ENCODE assay signal across 8 cellular contexts in the genomic region with DNA sequence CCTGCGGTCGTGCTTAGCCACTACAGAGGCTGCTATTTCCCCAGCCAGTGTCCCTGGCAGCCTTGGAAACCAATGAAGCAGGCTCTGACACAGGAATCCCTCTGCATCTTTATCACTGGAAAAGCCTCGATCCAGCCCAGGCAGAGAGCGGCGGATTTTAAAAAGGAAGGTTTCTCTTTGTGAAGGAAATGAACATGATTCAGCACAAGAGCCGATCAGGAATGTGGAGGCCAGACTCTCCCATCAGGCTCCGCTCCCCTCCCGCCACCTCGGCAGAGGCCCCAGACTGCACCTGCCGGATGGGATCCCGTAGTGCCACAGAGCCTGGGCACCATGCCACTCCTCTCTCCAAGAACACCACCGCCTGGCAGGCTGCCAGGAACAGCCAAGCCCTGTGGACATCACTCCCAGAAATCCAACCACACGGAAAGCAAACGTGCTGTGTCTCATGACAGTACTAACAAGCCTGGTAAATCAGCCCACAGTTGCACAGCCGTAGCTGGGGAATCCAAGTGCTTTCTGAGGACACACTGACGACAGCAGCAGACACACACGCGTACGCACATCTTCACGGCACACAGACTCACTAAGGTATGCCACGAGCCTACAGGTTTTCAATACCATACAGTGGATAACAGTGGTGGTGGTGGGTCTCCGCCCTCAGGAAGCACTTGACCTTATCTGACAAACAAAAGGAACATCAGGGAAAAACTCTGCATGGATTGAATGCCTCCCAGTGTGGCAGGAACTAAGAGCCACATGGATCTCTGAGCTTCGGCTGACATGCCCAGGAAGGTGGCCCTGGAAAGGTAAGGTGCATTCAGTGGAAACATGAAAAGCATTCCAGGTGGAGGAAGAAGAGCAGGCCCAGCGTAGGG. TPM values are rescaled to one million over a fixed set of nuclear protein-coding genes. Genes with fewer than 3 reads are reported as not detected.
DNase-seq lines count a peak whose midpoint lies in the region; ATAC-seq, FAIRE-seq and TF ChIP-seq lines count a peak whose summit lies in the region.

No MANE protein-coding gene starts in this region.

- no peaks in the 10 kb centered on the region for H3K36me3 ChIP-seq in BJ (ENCODE audit: control insufficient read depth, insufficient read depth, low read length)
- no peaks in the 10 kb centered on the region for H3K36me3 ChIP-seq in bronchial epithelial cell (ENCODE audit: control insufficient read depth, insufficient read depth, low read length)
- no peaks in the 10 kb centered on the region for H3K36me3 ChIP-seq in kidney (ENCODE audit: control insufficient read depth in 1 of 2, insufficient read depth in 2 of 2, low read length in 2 of 2)
- no peaks in the 10 kb centered on the region for H3K36me3 ChIP-seq in stomach

- TF ChIP-seq CTCF in BJ (IDR thresholded peaks at IDR 0.05; ENCODE audit: insufficient read depth, low read depth, low read length) (0 out of 2 replicates have a peak, but pooled peaks have one; percentile 23), bronchial epithelial cell (IDR thresholded peaks at IDR 0.05; ENCODE audit: insufficient read depth, low read length, severe bottlenecking) (no peak), kidney (IDR thresholded peaks at IDR 0.05; ENCODE audit: borderline replicate concordance, extremely low read depth, insufficient read depth) (no peak), stomach (IDR thresholded peaks at IDR 0.05) (no peak)

- TF ChIP-seq EP300 in stomach (IDR thresholded peaks at IDR 0.05), result no peak

- peak in 1 of 4 donors; percentile 12 for TF ChIP-seq POLR2A in stomach (IDR thresholded peaks at IDR 0.05)

- DNase-seq in BJ (ENCODE audit: low read depth) (peak; percentile 31), NCI-H2029 (lab: John Stamatoyannopoulos, UW) (peak; percentile 93), bronchial epithelial cell (ENCODE audit: low read depth) (peak; percentile 57), kidney (peak; percentile 95), stomach (peak; percentile 97), NOMO-1 treated with dmso at 0.1 percent for 144 hours (lab: John Stamatoyannopoulos, UW; ENCODE audit: unreplicated experiment) (no peak), OCI-M1 (lab: John Stamatoyannopoulos, UW) (no peak)

- intact Hi-C loops in kidney (cut with DNase I) (no loop called here), stomach (cut with DNase I; ENCODE audit: low total_unique reads) (no loop called here)

- 34 to 39% (median 35%) methylated on average over 24 of the region's 24 CpGs for WGBS in stomach, 5 donors

- peaks cover 4 to 24% of the 10 kb centered on the region in 2 donors for H3K4me1 ChIP-seq in kidney (ENCODE audit: control insufficient read depth in 1 of 2, insufficient read depth in 1 of 2, low read depth in 1 of 2, low read length in 2 of 2)
- peaks cover 27 to 61% (median 45%) of the 10 kb centered on the region in 4 donors for H3K4me1 ChIP-seq in stomach

- peak; percentile 60 for FAIRE-seq in bronchial epithelial cell (lab: Jason Lieb, UNC)
- no peak for FAIRE-seq in kidney (lab: Jason Lieb, UNC)

- no peak overlapping the region for H3K4me3 ChIP-seq in BJ (ENCODE audit: low read depth, low read length)
- no peak overlapping the region for H3K4me3 ChIP-seq in bronchial epithelial cell (ENCODE audit: low read depth, low read length)
- no peak overlapping the region for H3K4me3 ChIP-seq in kidney (ENCODE audit: low read length in 2 of 2)
- peak overlapping the region; percentile 5 to 21 (median 13) for H3K4me3 ChIP-seq in stomach

- POLR2A ChIA-PET in BJ (lab: Charles Lee), result no interaction called here

- no peaks in the 10 kb centered on the region for H3K9me3 ChIP-seq in kidney (ENCODE audit: control insufficient read depth in 1 of 2, low read length in 2 of 2)
- no peaks in the 10 kb centered on the region for H3K9me3 ChIP-seq in stomach

- ATAC-seq in GM19395 (IDR thresholded peaks at IDR 0.05; ENCODE audit: unreplicated experiment), result no peak

- H3K27ac ChIP-seq in kidney (ENCODE audit: low read depth in 2 of 2, low read length in 2 of 2), result no peak overlapping the region
- H3K27ac ChIP-seq in stomach, result peak overlapping the region; percentile 57 to 74 (median 73)

- CTCF ChIA-PET in BJ (lab: Yijun Ruan, JAX), result interaction anchor here (0.9 to 2.1 kb wide), 7 partner anchors 8 to 123 kb away, joined by 3 to 7 read pairs (median 4); no protein-coding TSS in a partner anchor

- peaks cover 1% of the 10 kb centered on the region; the same call in 1 of the 2 replicates for H3K27me3 ChIP-seq in BJ (ENCODE audit: control insufficient read depth, insufficient read depth, low read length)
- H3K27me3 ChIP-seq in bronchial epithelial cell (ENCODE audit: control insufficient read depth, insufficient read depth, low read length), result peaks cover 31% of the 10 kb centered on the region
- H3K27me3 ChIP-seq in stomach, result no peaks in the 10 kb centered on the region

- H3K9ac ChIP-seq in kidney (ENCODE audit: low read length in 2 of 2), result peak overlapping the region in 1 of 2 donors; percentile 41

RNA-seq across cellular contexts. Expression of a gene that starts 5.4 kb away (rescaled TPM):
- polyA plus RNA-seq in BJ (2011; rRNA removed), result 0.82 and 1.3 TPM in 2 replicates
- 0.33 and 0.36 TPM in 2 replicates for polyA minus RNA-seq in BJ (2011; rRNA and poly(A)+ RNA removed)
- total RNA-seq in bronchial epithelial cell, result 0.13 TPM in 1 of 2 replicates, not detected in the other
- 2.5 TPM for total RNA-seq in kidney
- polyA plus RNA-seq in kidney (ENCODE audit: insufficient read depth, low read depth, low replicate concordance), result 2.6 TPM
- 100 to 1,000 TPM in 1 of 5 donors, 10 to 100 TPM in 2, 1 to 10 TPM in 2; 1.1 to 306 (median 14.5) TPM for total RNA-seq in stomach
- polyA plus RNA-seq in stomach, result 1 to 10 TPM; 2.6 to 4.0 (median 3.4) TPM

Comparison
In these comparisons a context has a peak if more than half of its experiments do, and no peak if none do; other contexts are left out.
1. DNase-seq: peak in BJ (single experiment), NCI-H2029 (single experiment), bronchial epithelial cell (single experiment), kidney (single experiment) and stomach (single experiment); none in NOMO-1 treated with dmso at 0.1 percent for 144 hours (single experiment) and OCI-M1 (single experiment).
2. H3K4me3 ChIP-seq: peak in stomach (4 of 4); none in BJ (single experiment), bronchial epithelial cell (single experiment) and kidney (0 of 2).
3. H3K27ac ChIP-seq: peak in stomach (5 of 5); none in kidney (0 of 2).